ENCODE assay signal across 37 cellular contexts in the genomic region with DNA sequence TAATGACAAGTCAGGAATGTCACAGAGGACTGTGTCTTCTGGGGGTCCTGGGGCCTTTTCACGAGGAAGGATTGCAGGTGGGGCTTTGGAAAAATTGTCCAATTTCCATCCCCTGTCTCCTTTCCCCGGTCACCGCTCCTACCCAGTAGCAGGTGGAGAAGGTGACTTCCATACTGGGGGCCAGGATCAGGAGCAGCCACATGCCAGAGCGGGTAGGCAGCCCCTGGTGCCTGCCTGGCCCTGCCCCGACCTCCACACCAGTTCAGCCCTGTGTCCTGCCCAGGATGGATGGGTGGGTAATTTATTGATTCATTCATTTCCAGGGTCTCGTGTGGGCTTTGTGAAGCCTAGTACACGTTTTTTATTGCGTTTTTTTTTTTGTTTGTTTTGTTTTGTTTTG.
"Had no signal": no experiment of that assay in that cellular context is flagged by ENCODE, and none has a peak within 500 bp of the region (broad histone marks: within the 10 kb centered on the region; RNA-seq: fewer than 3 reads in every experiment).

No MANE protein-coding gene starts in this region.

- ATAC-seq: activated CD8-positive, alpha-beta T cell treated with anti-CD3 and anti-CD28 coated beads for 36 hours; activated T-cell treated with anti-CD3 and anti-CD28 coated beads, Interleukin-2, amount 50 U/mL, for 72 hours; activated T-helper 17 cell treated with anti-CD3 and anti-CD28 coated beads, Interleukin-2, amount 50 U/mL, for 72 hours; PC-3 had no signal

- H3K9ac ChIP-seq: KMS-11, SK-N-SH had no signal

- H3K27ac ChIP-seq: KMS-11, Peyer's patch, SJSA1 had no signal

- DNase-seq: activated CD4-positive, alpha-beta T cell treated with anti-CD3 and anti-CD28 coated beads, Interleukin-2, amount 10 ng/mL, durations not matched to agents 24 days and 14 days; activated CD4-positive, alpha-beta T cell treated with anti-CD3 and anti-CD28 coated beads, Interleukin-2, amount 50 U/mL, for 4 hours; activated CD8-positive, alpha-beta T cell treated with anti-CD3 and anti-CD28 coated beads for 36 hours; activated effector memory CD4-positive, alpha-beta T cell treated with anti-CD3 and anti-CD28 coated beads, Interleukin-2, amount 50 U/mL, for 16 hours; activated naive CD4-positive, alpha-beta T cell treated with Interleukin-2 at 50 U/mL for 16 hours; activated naive CD8-positive, alpha-beta T cell treated with anti-CD3 and anti-CD28 coated beads, Interleukin-2, amount 10 ng/mL, durations not matched to agents 7 days and 5 days; activated T-cell treated with anti-CD3 and anti-CD28 coated beads, Interleukin-2, amount 50 U/mL, for 1 hour; activated T-cell treated with anti-CD3 and anti-CD28 coated beads, Interleukin-2, amount 50 U/mL, for 72 hours; amygdala; central memory CD4-positive, alpha-beta T cell; MM.1S; MV-4-11; NCI-H1092; NCI-H1436 treated with DMSO at 0.1 percent for 48 hours; NCI-H1694 treated with DMSO at 0.1 percent for 48 hours; NCI-H2029; NCI-H2107; NCI-H2171; NCI-H510A; NCI-H526; NCI-H748 treated with DMSO at 0.1 percent for 48 hours; NK-92 treated with Interleukin-12 subunit alpha and Interleukin-12 subunit beta, amount 100 ng/mL, for 24 hours; PC-3; Peyer's patch; RPMI8226; SHP77 treated with DMSO at 0.1 percent for 48 hours; SK-N-SH had no signal

- H3K9me3 Mint-ChIP-seq: activated naive CD4-positive, alpha-beta T cell treated with anti-CD3 and anti-CD28 coated beads, Interleukin-2, amount 50 U/mL, for 24 hours; activated T-helper 17 cell treated with anti-CD3 and anti-CD28 coated beads, Interleukin-2, amount 50 U/mL, for 72 hours; T-helper 1 cell treated with Interleukin-12 subunit alpha and Interleukin-12 subunit beta and Interleukin-4 antibody, amounts not matched to agents 30 μg/mL and 1 μg/mL, for 36 hours had no signal

- H3K36me3 ChIP-seq: SJSA1 had no signal

- H3K9me3 ChIP-seq: SJSA1, SK-N-SH had no signal

- H3K4me2 ChIP-seq: KMS-11, SK-N-SH had no signal

- H3K27me3 Mint-ChIP-seq: activated CD4-positive, alpha-beta T cell treated with anti-CD3 and anti-CD28 coated beads, Interleukin-2, amount 10 ng/mL, durations not matched to agents 24 days and 14 days; activated CD8-positive, alpha-beta T cell treated with anti-CD3 and anti-CD28 coated beads for 36 hours; activated naive CD4-positive, alpha-beta T cell treated with anti-CD3 and anti-CD28 coated beads, Interleukin-2, amount 50 U/mL, for 24 hours; activated naive CD8-positive, alpha-beta T cell treated with anti-CD3 and anti-CD28 coated beads, Interleukin-2, amount 10 ng/mL, durations not matched to agents 7 days and 5 days; activated T-helper 17 cell treated with anti-CD3 and anti-CD28 coated beads, Interleukin-2, amount 50 U/mL, for 72 hours had no signal

- FAIRE-seq: astrocyte, bronchial epithelial cell, TTC549 had no signal

- H3K4me3 ChIP-seq: Peyer's patch, SJSA1 had no signal

- H3K4me1 ChIP-seq: SJSA1 had no signal

- H3K4me3 Mint-ChIP-seq: activated CD4-positive, alpha-beta T cell treated with anti-CD3 and anti-CD28 coated beads, Interleukin-2, amount 10 ng/mL, durations not matched to agents 24 days and 14 days; activated CD8-positive, alpha-beta T cell treated with anti-CD3 and anti-CD28 coated beads for 36 hours; activated naive CD4-positive, alpha-beta T cell treated with anti-CD3 and anti-CD28 coated beads, Interleukin-2, amount 50 U/mL, for 24 hours; activated naive CD8-positive, alpha-beta T cell treated with anti-CD3 and anti-CD28 coated beads, Interleukin-2, amount 10 ng/mL, durations not matched to agents 7 days and 5 days; activated T-cell treated with anti-CD3 and anti-CD28 coated beads, Interleukin-2, amount 50 U/mL, for 72 hours; activated T-helper 17 cell treated with anti-CD3 and anti-CD28 coated beads, Interleukin-2, amount 50 U/mL, for 72 hours; brain; T-helper 1 cell treated with Interleukin-12 subunit alpha and Interleukin-12 subunit beta and Interleukin-4 antibody, amounts not matched to agents 30 μg/mL and 1 μg/mL, for 36 hours; T-helper 2 cell treated with Interferon-gamma antibody and Interleukin-4, amounts not matched to agents 5 μg/mL and 100 μg/mL, for 36 hours had no signal

- H3K4me1 Mint-ChIP-seq: activated CD4-positive, alpha-beta T cell treated with anti-CD3 and anti-CD28 coated beads, Interleukin-2, amount 10 ng/mL, durations not matched to agents 24 days and 14 days; activated naive CD4-positive, alpha-beta T cell treated with anti-CD3 and anti-CD28 coated beads, Interleukin-2, amount 50 U/mL, for 24 hours; activated naive CD8-positive, alpha-beta T cell treated with anti-CD3 and anti-CD28 coated beads, Interleukin-2, amount 10 ng/mL, durations not matched to agents 7 days and 5 days had no signal

- H3K27me3 ChIP-seq: Peyer's patch had no signal

- H3K27ac Mint-ChIP-seq: activated CD4-positive, alpha-beta T cell treated with anti-CD3 and anti-CD28 coated beads, Interleukin-2, amount 10 ng/mL, durations not matched to agents 24 days and 14 days; activated CD8-positive, alpha-beta T cell treated with anti-CD3 and anti-CD28 coated beads for 36 hours; activated naive CD4-positive, alpha-beta T cell treated with anti-CD3 and anti-CD28 coated beads, Interleukin-2, amount 50 U/mL, for 24 hours; activated naive CD8-positive, alpha-beta T cell treated with anti-CD3 and anti-CD28 coated beads, Interleukin-2, amount 10 ng/mL, durations not matched to agents 7 days and 5 days; activated T-cell treated with anti-CD3 and anti-CD28 coated beads, Interleukin-2, amount 50 U/mL, for 72 hours; activated T-helper 17 cell treated with anti-CD3 and anti-CD28 coated beads, Interleukin-2, amount 50 U/mL, for 72 hours; T-helper 1 cell treated with Interleukin-12 subunit alpha and Interleukin-12 subunit beta and Interleukin-4 antibody, amounts not matched to agents 30 μg/mL and 1 μg/mL, for 36 hours; T-helper 2 cell treated with Interferon-gamma antibody and Interleukin-4, amounts not matched to agents 5 μg/mL and 100 μg/mL, for 36 hours had no signal
